Comparison of ENCODE assay signal across 13 cellular contexts in genomic region chr19:46371371-46371901, GRCh38. TPM values are rescaled to one million over a fixed set of nuclear protein-coding genes. Genes with fewer than 3 reads are reported as not detected.
DNase-seq lines count a peak whose midpoint lies in the region; ATAC-seq, FAIRE-seq and TF ChIP-seq lines count a peak whose summit lies in the region.
"Had no signal": no experiment of that assay in that cellular context is flagged by ENCODE, and none has a peak within 500 bp of the region (broad histone marks: within the 10 kb centered on the region; RNA-seq: fewer than 3 reads in every experiment).

No MANE protein-coding gene starts in this region.

- peaks cover 39% of the 10 kb centered on the region for H3K36me3 Mint-ChIP-seq in Caco-2 (ENCODE audit: insufficient read depth, unreplicated experiment)
- H3K36me3 Mint-ChIP-seq: IgD-negative memory B cell had no signal

- H4K20me1 ChIP-seq in HepG2 (ENCODE audit: insufficient read depth, low read length), result no peaks in the 10 kb centered on the region

- H3K9me3 Mint-ChIP-seq in Caco-2 (ENCODE audit: unreplicated experiment), result no peaks in the 10 kb centered on the region
- H3K9me3 Mint-ChIP-seq: activated naive CD4-positive, alpha-beta T cell treated with anti-CD3 and anti-CD28 coated beads, Interleukin-2, amount 50 U/mL, for 24 hours; IgD-negative memory B cell had no signal

- peak; percentile 11 to 50 (median 39) for DNase-seq in right lobe of liver
- DNase-seq in HepG2 (ENCODE audit: low spot score), result no peak
- DNase-seq in adrenal gland, result peak in 4 of 7 donors; percentile 26 to 54 (median 30)
- DNase-seq in islet precursor cell, result peak; percentile 77
- DNase-seq in upper lobe of right lung, result peak; percentile 38
- DNase-seq in stimulated activated CD4-positive, alpha-beta T cell treated with anti-CD3 and anti-CD28 coated beads, Interleukin-2, amount 100 ng/mL, for 48 hours, result no peak
- no peak for DNase-seq in Caco-2
- DNase-seq: left cardiac atrium, NCI-H2081, T1000 had no signal

- no peak overlapping the region for H3K27ac Mint-ChIP-seq in Caco-2 (ENCODE audit: unreplicated experiment)

- FAIRE-seq in HepG2 (lab: Jason Lieb, UNC), result no peak

- BruUV-seq in HepG2 (replicated peaks; lab: Mats Ljungman, UMichigan) (no TSS peak), Caco-2 (replicated peaks; lab: Mats Ljungman, UMichigan) (no TSS peak)

- peaks cover 0 to 15% (median 5%) of the 10 kb centered on the region in 4 donors for H3K4me1 ChIP-seq in right lobe of liver
- H3K4me1 ChIP-seq in HepG2 (ENCODE audit: insufficient read depth, low read length), result no peaks in the 10 kb centered on the region
- H3K4me1 ChIP-seq in adrenal gland (replicated peaks in 1 of 2), result peaks cover 12 to 30% of the 10 kb centered on the region in 2 donors
- peaks cover 22% of the 10 kb centered on the region for H3K4me1 ChIP-seq in upper lobe of right lung
- peaks cover 6% of the 10 kb centered on the region; the same call in 1 of the 2 replicates for H3K4me1 ChIP-seq in Caco-2

- TF ChIP-seq EP300 in HepG2 (IDR thresholded peaks at IDR 0.05; ENCODE audit: low read depth in 2 of 2, low read length in 2 of 2), result no peak
- TF ChIP-seq EP300 in HepG2 (CRISPR knock-in tag; IDR thresholded peaks at IDR 0.05; ENCODE audit: borderline replicate concordance), result no peak

- no peaks in the 10 kb centered on the region for H3K9me3 ChIP-seq in right lobe of liver
- no peaks in the 10 kb centered on the region for H3K9me3 ChIP-seq in HepG2 (ENCODE audit: low read length)
- H3K9me3 ChIP-seq in adrenal gland (replicated peaks in 1 of 3), result no peaks in the 10 kb centered on the region
- H3K9me3 ChIP-seq in upper lobe of right lung, result no peaks in the 10 kb centered on the region
- no peaks in the 10 kb centered on the region for H3K9me3 ChIP-seq in Caco-2

- no peak overlapping the region for H3K4me3 Mint-ChIP-seq in Caco-2 (ENCODE audit: unreplicated experiment)
- H3K4me3 Mint-ChIP-seq: activated naive CD4-positive, alpha-beta T cell treated with anti-CD3 and anti-CD28 coated beads, Interleukin-2, amount 50 U/mL, for 24 hours; IgD-negative memory B cell had no signal

- H3K36me3 ChIP-seq in right lobe of liver (peaks cover 0 to 8% (median 2%) of the 10 kb centered on the region in 4 donors), HepG2 (replicated peaks in 1 of 2; ENCODE audit: control insufficient read depth in 1 of 2, insufficient read depth in 2 of 2, low read length in 2 of 2) (peaks cover 16 to 32% of the 10 kb centered on the region in 2 experiments; a peak in 4 of 5 replicates), adrenal gland (replicated peaks in 1 of 2) (peaks cover 0 to 13% of the 10 kb centered on the region in 2 donors), upper lobe of right lung (peaks cover 26% of the 10 kb centered on the region), Caco-2 (ENCODE audit: control insufficient read depth, insufficient read depth, low read length) (no peaks in the 10 kb centered on the region; the same call in 1 of the 2 replicates)

- ATAC-seq in right lobe of liver (no peak), HepG2 (no peak), upper lobe of right lung (no peak), GM21529 (IDR thresholded peaks at IDR 0.05; ENCODE audit: unreplicated experiment) (no peak)
- ATAC-seq: left cardiac atrium had no signal

- 72% methylated on average over 7 of the region's 10 CpGs for WGBS in right lobe of liver (ENCODE audit: insufficient coverage, low coverage, low lambda C conversion rate, missing lambda C conversion rate)
- WGBS in HepG2 (ENCODE audit: low lambda C conversion rate), result 98% methylated on average over 8 of the region's 10 CpGs
- WGBS in adrenal gland, 4 donors, result 67 to 94% (median 70%) methylated on average over 2 to 10 of the region's 10 CpGs

- CTCF ChIA-PET in HepG2 (lab: Yijun Ruan, JAX; ENCODE audit: low intra/inter-chr PET ratio, low total read pairs) (interaction anchor here (0.6 kb wide), 1 partner anchor 1560 kb away, joined by 3 read pairs; no protein-coding TSS in a partner anchor), Caco-2 (lab: Charles Lee) (interaction anchor here (1.2 kb wide), 1 partner anchor 91 kb away, joined by 3 read pairs; no protein-coding TSS in a partner anchor)

- H2AFZ ChIP-seq in HepG2 (ENCODE audit: low read length), result no peak overlapping the region

- POLR2A ChIA-PET in HepG2 (lab: Yijun Ruan, JAX), result no interaction called here
- POLR2A ChIA-PET in Caco-2 (lab: Charles Lee), result no interaction called here

- H3K4me3 ChIP-seq in right lobe of liver (no peak overlapping the region), HepG2 (replicated peaks in 1 of 3; ENCODE audit: insufficient read depth in 1 of 3, low read depth in 2 of 3, low read length in 3 of 3) (no peak overlapping the region), adrenal gland (no peak overlapping the region), upper lobe of right lung (no peak overlapping the region), Caco-2 (ENCODE audit: low read depth, low read length) (no peak overlapping the region)

- TF ChIP-seq POLR2A in right lobe of liver (IDR thresholded peaks at IDR 0.05), result no peak
- TF ChIP-seq POLR2A in HepG2 (IDR thresholded peaks at IDR 0.05; ENCODE audit: insufficient read depth in 1 of 2, low read depth in 2 of 2, low read length in 2 of 2), result no peak
- TF ChIP-seq POLR2A in adrenal gland (IDR thresholded peaks at IDR 0.05), result no peak

- no peak for TF ChIP-seq RAD21 in HepG2 (CRISPR knock-in tag; IDR thresholded peaks at IDR 0.05)

- H3K27me3 Mint-ChIP-seq in Caco-2 (ENCODE audit: insufficient read depth, unreplicated experiment), result no peaks in the 10 kb centered on the region
- H3K27me3 Mint-ChIP-seq: activated naive CD4-positive, alpha-beta T cell treated with anti-CD3 and anti-CD28 coated beads, Interleukin-2, amount 50 U/mL, for 24 hours; IgD-negative memory B cell had no signal

- no peak overlapping the region for H3K9ac ChIP-seq in HepG2 (ENCODE audit: insufficient read depth, low read depth, low read length)

- no peaks in the 10 kb centered on the region for H3K79me2 ChIP-seq in HepG2 (ENCODE audit: insufficient read depth, low read length)

- H3K4me2 ChIP-seq in HepG2 (ENCODE audit: low read depth, low read length), result no peak overlapping the region

- in situ Hi-C loops in HepG2 (cut with HindIII; ENCODE audit: extremely low pct_ligation_motif_present, low pct_unique_long_range_greater_than_20kb), result no loop called here

- no peaks in the 10 kb centered on the region for H3K27me3 ChIP-seq in right lobe of liver
- no peaks in the 10 kb centered on the region for H3K27me3 ChIP-seq in HepG2 (ENCODE audit: control insufficient read depth in 1 of 2, insufficient read depth in 2 of 2, low read length in 2 of 2)
- no peaks in the 10 kb centered on the region for H3K27me3 ChIP-seq in adrenal gland
- no peaks in the 10 kb centered on the region for H3K27me3 ChIP-seq in upper lobe of right lung
- no peaks in the 10 kb centered on the region for H3K27me3 ChIP-seq in Caco-2 (replicated peaks; ENCODE audit: control insufficient read depth, insufficient read depth, low read length)

- intact Hi-C loops in right lobe of liver (cut with DNase I) (no loop called here), HepG2 (cut with micrococcal nuclease; ENCODE audit: unreplicated experiment) (no loop called here), adrenal gland (cut with DNase I) (loop anchor here in 1 of 2 donors (10.0 kb wide), 1 partner anchor 87 kb away; no protein-coding TSS in a partner anchor), upper lobe of right lung (cut with DNase I) (no loop called here), Caco-2 (cut with micrococcal nuclease; ENCODE audit: unreplicated experiment) (no loop called here)

- TF ChIP-seq CTCF in right lobe of liver (IDR thresholded peaks at IDR 0.05) (no peak), HepG2 (CRISPR knock-in tag; IDR thresholded peaks at IDR 0.05) (no peak), adrenal gland (IDR thresholded peaks at IDR 0.05) (no peak), upper lobe of right lung (IDR thresholded peaks at IDR 0.05) (no peak), Caco-2 (IDR thresholded peaks at IDR 0.05; ENCODE audit: insufficient read depth in 1 of 2, low read depth in 1 of 2, low read length in 1 of 2, severe bottlenecking in 1 of 2, unreplicated experiment in 1 of 2) (no peak)

- no peaks in the 10 kb centered on the region for H3K4me1 Mint-ChIP-seq in Caco-2 (ENCODE audit: low read depth, unreplicated experiment)

- no peak overlapping the region for H3K27ac ChIP-seq in right lobe of liver
- H3K27ac ChIP-seq in HepG2 (ENCODE audit: extremely low read length, insufficient read depth, low read length), result no peak overlapping the region
- H3K27ac ChIP-seq in adrenal gland, result peak overlapping the region in 2 of 5 donors; percentile 3 to 47
- H3K27ac ChIP-seq in upper lobe of right lung, result no peak overlapping the region

RNA-seq across cellular contexts. Expression of gene PPP5C, which starts 24.5 kb away (rescaled TPM):
- total RNA-seq in right lobe of liver (10 to 100 TPM; 23.9 to 47.8 (median 36.0) TPM), HepG2 (2016; rRNA removed; fragmentation: Illumina TruSeq; extraction: Trizol) (38.2 and 41.6 TPM in 2 replicates), adrenal gland (10 to 100 TPM; 56.3 to 97.6 (median 74.4) TPM), upper lobe of right lung (50.0 TPM), Caco-2 (2022) (120 and 130 TPM in 2 replicates)
- total RNA-seq in HepG2 (2016; cell fraction: cytosol; rRNA removed; fragmentation: Illumina TruSeq; extraction: Trizol; ENCODE audit: low read depth), result 6.6 and 9.3 TPM in 2 replicates
- total RNA-seq in HepG2 (2016; cell fraction: insoluble cytoplasmic fraction; rRNA removed; fragmentation: Illumina TruSeq; extraction: Trizol), result 33.6 and 40.9 TPM in 2 replicates
- 12.2 and 12.3 TPM in 2 replicates for total RNA-seq in HepG2 (2016; cell fraction: membrane; rRNA removed; fragmentation: Illumina TruSeq; extraction: Trizol)
- 31.3 and 44.2 TPM in 2 replicates for total RNA-seq in HepG2 (2016; cell fraction: nucleus; rRNA removed; fragmentation: Illumina TruSeq; extraction: Trizol)
- polyA plus RNA-seq in HepG2 (2011; rRNA removed) (67.9 and 68.5 TPM in 2 replicates), adrenal gland (100 to 1,000 TPM in 1 of 3 donors, 10 to 100 TPM in 2; 42.3 to 135 (median 75.4) TPM)
- polyA plus RNA-seq in HepG2 (2011; cell fraction: cytosol; rRNA removed), result 52.3 and 70.1 TPM in 2 replicates
- polyA plus RNA-seq in HepG2 (2011; cell fraction: nucleus; rRNA removed), result 118 and 133 TPM in 2 replicates
- 33.2 and 36.7 TPM in 2 replicates for polyA plus RNA-seq in HepG2 (2012)
- polyA plus RNA-seq in HepG2 (2016; cell fraction: cytosol; fragmentation: Illumina TruSeq; extraction: Trizol; ENCODE audit: low read depth), result 3.4 and 4.4 TPM in 2 replicates
- polyA plus RNA-seq in HepG2 (2016; cell fraction: insoluble cytoplasmic fraction; fragmentation: Illumina TruSeq; extraction: Trizol; ENCODE audit: low read depth), result 45.7 and 54.9 TPM in 2 replicates
- 6.8 and 8.2 TPM in 2 replicates for polyA plus RNA-seq in HepG2 (2016; cell fraction: membrane; fragmentation: Illumina TruSeq; extraction: Trizol; ENCODE audit: low read depth)
- polyA plus RNA-seq in HepG2 (2016; cell fraction: nucleus; fragmentation: Illumina TruSeq; extraction: Trizol; ENCODE audit: insufficient read depth, low read depth), result 82.9 and 89.8 TPM in 2 replicates
- polyA minus RNA-seq in HepG2 (2011; rRNA and poly(A)+ RNA removed; ENCODE audit: low replicate concordance), result 92.2 and 144 TPM in 2 replicates
- 26.7 and 26.9 TPM in 2 replicates for polyA minus RNA-seq in HepG2 (2011; cell fraction: cytosol; rRNA and poly(A)+ RNA removed)
- polyA minus RNA-seq in HepG2 (2011; cell fraction: nucleus; rRNA and poly(A)+ RNA removed), result 63.0 and 66.9 TPM in 2 replicates

RNA-seq across cellular contexts. Expression of gene CCDC8, which starts 41.9 kb away (rescaled TPM):
- under 1 TPM in 5 of 6 experiments, not detected in 1; 0.26 to 0.55 (median 0.44) TPM for total RNA-seq in right lobe of liver
- 0.04 TPM in 1 of 2 replicates, not detected in the other for total RNA-seq in HepG2 (2016; rRNA removed; fragmentation: Illumina TruSeq; extraction: Trizol)
- not detected in 2 replicates for total RNA-seq in HepG2 (2016; cell fraction: cytosol; rRNA removed; fragmentation: Illumina TruSeq; extraction: Trizol; ENCODE audit: low read depth)
- 0.06 TPM in 1 of 2 replicates, not detected in the other for total RNA-seq in HepG2 (2016; cell fraction: insoluble cytoplasmic fraction; rRNA removed; fragmentation: Illumina TruSeq; extraction: Trizol)
- total RNA-seq in HepG2 (2016; cell fraction: membrane; rRNA removed; fragmentation: Illumina TruSeq; extraction: Trizol), result not detected in 2 replicates
- not detected in 2 replicates for total RNA-seq in HepG2 (2016; cell fraction: nucleus; rRNA removed; fragmentation: Illumina TruSeq; extraction: Trizol)
- not detected in 2 replicates for polyA plus RNA-seq in HepG2 (2011; rRNA removed)
- polyA plus RNA-seq in HepG2 (2011; cell fraction: cytosol; rRNA removed), result not detected in 2 replicates
- not detected in 2 replicates for polyA plus RNA-seq in HepG2 (2011; cell fraction: nucleus; rRNA removed)
- polyA plus RNA-seq in HepG2 (2012), result not detected in 2 replicates
- not detected in 2 replicates for polyA plus RNA-seq in HepG2 (2016; cell fraction: cytosol; fragmentation: Illumina TruSeq; extraction: Trizol; ENCODE audit: low read depth)
- polyA plus RNA-seq in HepG2 (2016; cell fraction: insoluble cytoplasmic fraction; fragmentation: Illumina TruSeq; extraction: Trizol; ENCODE audit: low read depth), result not detected in 2 replicates
- not detected in 2 replicates for polyA plus RNA-seq in HepG2 (2016; cell fraction: membrane; fragmentation: Illumina TruSeq; extraction: Trizol; ENCODE audit: low read depth)
- not detected in 2 replicates for polyA plus RNA-seq in HepG2 (2016; cell fraction: nucleus; fragmentation: Illumina TruSeq; extraction: Trizol; ENCODE audit: insufficient read depth, low read depth)
- polyA minus RNA-seq in HepG2 (2011; rRNA and poly(A)+ RNA removed; ENCODE audit: low replicate concordance), result not detected in 2 replicates
- not detected in 2 replicates for polyA minus RNA-seq in HepG2 (2011; cell fraction: cytosol; rRNA and poly(A)+ RNA removed)
- polyA minus RNA-seq in HepG2 (2011; cell fraction: nucleus; rRNA and poly(A)+ RNA removed), result not detected in 2 replicates
- total RNA-seq in adrenal gland, result 10 to 100 TPM; 24.1 to 74.0 (median 35.0) TPM
- polyA plus RNA-seq in adrenal gland, result 10 to 100 TPM in 2 of 3 donors, 1 to 10 TPM in 1; 6.3 to 20.5 (median 18.8) TPM
- 8.9 TPM for total RNA-seq in upper lobe of right lung
- 0.18 and 0.37 TPM in 2 replicates for total RNA-seq in Caco-2 (2022)
- polyA plus RNA-seq: IgD-negative memory B cell had no signal

RNA-seq across cellular contexts. Expression of gene PNMA8C, which starts 57.3 kb away (rescaled TPM):
- total RNA-seq in right lobe of liver (not detected), HepG2 (2016; rRNA removed; fragmentation: Illumina TruSeq; extraction: Trizol) (not detected in 2 replicates), adrenal gland (1 to 10 TPM; 1.5 to 4.4 (median 2.1) TPM), upper lobe of right lung (not detected), Caco-2 (2022) (not detected in 2 replicates)
- total RNA-seq in HepG2 (2016; cell fraction: cytosol; rRNA removed; fragmentation: Illumina TruSeq; extraction: Trizol; ENCODE audit: low read depth), result not detected in 2 replicates
- not detected in 2 replicates for total RNA-seq in HepG2 (2016; cell fraction: insoluble cytoplasmic fraction; rRNA removed; fragmentation: Illumina TruSeq; extraction: Trizol)
- total RNA-seq in HepG2 (2016; cell fraction: membrane; rRNA removed; fragmentation: Illumina TruSeq; extraction: Trizol), result not detected in 2 replicates
- total RNA-seq in HepG2 (2016; cell fraction: nucleus; rRNA removed; fragmentation: Illumina TruSeq; extraction: Trizol), result not detected in 2 replicates
- polyA plus RNA-seq in HepG2 (2011; rRNA removed) (not detected in 2 replicates), adrenal gland (1 to 10 TPM in 2 of 3 donors, under 1 TPM in 1; 0.47 to 2.4 (median 1.4) TPM)
- polyA plus RNA-seq in HepG2 (2011; cell fraction: cytosol; rRNA removed), result not detected in 2 replicates
- not detected in 2 replicates for polyA plus RNA-seq in HepG2 (2011; cell fraction: nucleus; rRNA removed)
- polyA plus RNA-seq in HepG2 (2012), result not detected in 2 replicates
- not detected in 2 replicates for polyA plus RNA-seq in HepG2 (2016; cell fraction: cytosol; fragmentation: Illumina TruSeq; extraction: Trizol; ENCODE audit: low read depth)
- polyA plus RNA-seq in HepG2 (2016; cell fraction: insoluble cytoplasmic fraction; fragmentation: Illumina TruSeq; extraction: Trizol; ENCODE audit: low read depth), result not detected in 2 replicates
- not detected in 2 replicates for polyA plus RNA-seq in HepG2 (2016; cell fraction: membrane; fragmentation: Illumina TruSeq; extraction: Trizol; ENCODE audit: low read depth)
- not detected in 2 replicates for polyA plus RNA-seq in HepG2 (2016; cell fraction: nucleus; fragmentation: Illumina TruSeq; extraction: Trizol; ENCODE audit: insufficient read depth, low read depth)
- 0.02 TPM in 1 of 2 replicates, not detected in the other for polyA minus RNA-seq in HepG2 (2011; rRNA and poly(A)+ RNA removed; ENCODE audit: low replicate concordance)
- polyA minus RNA-seq in HepG2 (2011; cell fraction: cytosol; rRNA and poly(A)+ RNA removed), result not detected in 2 replicates
- not detected in 2 replicates for polyA minus RNA-seq in HepG2 (2011; cell fraction: nucleus; rRNA and poly(A)+ RNA removed)
- polyA plus RNA-seq: IgD-negative memory B cell had no signal

Comparison
In these comparisons a context has a peak if more than half of its experiments do, and no peak if none do; other contexts are left out.
1. DNase-seq: peak in right lobe of liver (3 of 3), adrenal gland (4 of 7), islet precursor cell (single experiment) and upper lobe of right lung (single experiment); none in HepG2 (single experiment), stimulated activated CD4-positive, alpha-beta T cell treated with anti-CD3 and anti-CD28 coated beads, Interleukin-2, amount 100 ng/mL, for 48 hours (0 of 2) and Caco-2 (0 of 2).